4 cellular contexts compared by ENCODE assay signal in the genomic region with DNA sequence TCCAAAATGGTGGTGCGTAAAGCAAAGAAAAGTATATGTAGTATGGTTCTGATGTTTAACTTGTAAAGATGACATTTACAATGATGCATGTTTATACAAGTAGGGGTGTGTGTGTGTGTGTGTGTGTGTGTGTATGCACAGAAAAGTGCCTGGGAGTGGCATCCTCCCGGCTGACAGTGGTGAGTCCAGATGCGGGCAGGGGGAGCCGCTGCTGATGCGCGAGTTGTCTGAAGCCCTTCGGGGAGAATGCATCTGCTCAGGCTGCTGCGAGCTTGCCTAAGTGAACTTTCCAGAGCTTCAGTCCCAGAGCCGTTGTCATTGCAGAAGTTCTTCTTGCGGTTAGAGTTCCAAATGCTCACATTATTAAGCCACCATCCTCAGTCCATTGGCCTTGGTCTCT.
"Had no signal": no experiment of that assay in that cellular context is flagged by ENCODE, and none has a peak within 500 bp of the region (broad histone marks: within the 10 kb centered on the region; RNA-seq: fewer than 3 reads in every experiment).

No MANE protein-coding gene starts in this region.

- H2AFZ ChIP-seq: GM23248 had no signal

- DNase-seq: GM23248, H9, HCEC 1CT, IMR-90 had no signal

- H3K27ac Mint-ChIP-seq: H9 had no signal

- H3K27ac ChIP-seq: GM23248 had no signal

- H3K4me3 ChIP-seq: GM23248 had no signal

- H3K9ac ChIP-seq: GM23248 had no signal

- H3K4me3 Mint-ChIP-seq: H9 had no signal

- H3K9me3 Mint-ChIP-seq: H9 had no signal
